In the genomic region with DNA sequence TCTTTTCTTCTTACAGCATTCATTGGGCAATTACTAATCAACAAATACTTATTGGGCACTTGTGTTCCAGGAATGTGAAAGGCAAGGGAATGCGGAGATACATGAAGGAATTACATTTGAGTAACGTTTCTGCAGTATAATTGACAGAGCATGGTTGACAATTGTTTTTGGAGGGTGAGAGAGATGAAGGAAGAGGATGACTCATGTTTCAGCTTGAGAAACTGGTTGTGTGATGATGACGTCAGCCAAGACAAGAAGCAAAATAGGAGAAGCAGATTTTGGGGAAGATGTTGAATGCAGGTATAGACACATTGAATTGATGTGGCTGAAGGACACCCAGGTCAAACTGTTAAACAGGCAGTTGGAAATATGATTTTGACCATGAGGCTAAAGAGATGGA, we compare ENCODE assay signal across 17 cellular contexts. TPM values are rescaled to one million over a fixed set of nuclear protein-coding genes. Genes with fewer than 3 reads are reported as not detected.
DNase-seq lines count a peak whose midpoint lies in the region; TF ChIP-seq lines count a peak whose summit lies in the region.
"Had no signal": no experiment of that assay in that cellular context is flagged by ENCODE, and none has a peak within 500 bp of the region (broad histone marks: within the 10 kb centered on the region; RNA-seq: fewer than 3 reads in every experiment).

No MANE protein-coding gene starts in this region.

- intact Hi-C loops in cardiac septum (cut with DNase I): no loop called here

- in situ Hi-C loops in GM13976 (cut with MboI; ENCODE audit: low sequenced_read_pairs, unreplicated experiment): no loop called here

- DNase-seq in AG20443 (ENCODE audit: low spot score) (peak; percentile 8), Kasumi-1 (lab: John Stamatoyannopoulos, UW) (peak; percentile 23 to 25), SKM-1 treated with dmso at 0.1 percent for 144 hours (lab: John Stamatoyannopoulos, UW; ENCODE audit: unreplicated experiment) (peak; percentile 72), foreskin fibroblast (peak; percentile 37 to 64), mucosa of gallbladder (ENCODE audit: low spot score) (no peak), GM13976 (ENCODE audit: low spot score) (no peak), NCI-H82 (lab: John Stamatoyannopoulos, UW) (no peak), cardiac septum (ENCODE audit: low spot score) (no peak)
- DNase-seq: activated CD8-positive, alpha-beta T cell treated with anti-CD3 and anti-CD28 coated beads, Interleukin-2, amount 10 ng/mL, durations not matched to agents 7 days and 5 days; colonic mucosa; HFFc6; islet precursor cell; NK-92 treated with Interleukin-12 subunit alpha and Interleukin-12 subunit beta, amount 100 ng/mL, for 24 hours; psoas muscle had no signal

- TF ChIP-seq CTCF in foreskin fibroblast (IDR thresholded peaks at IDR 0.05; ENCODE audit: low read depth, low read length) (no peak), GM13976 (IDR thresholded peaks at IDR 0.05; ENCODE audit: borderline replicate concordance, control extremely low read depth, extremely low read depth, insufficient read depth, missing control alignments) (no peak)

- H3K4me3 ChIP-seq in foreskin fibroblast (ENCODE audit: low read depth in 1 of 2, low read length in 2 of 2): no peak overlapping the region
- H3K4me3 ChIP-seq: BLaER1 treated with 17β-estradiol and CSF1 and Interleukin-3, amounts not matched to agents 10 nM and 100 nM; colonic mucosa; gastroesophageal sphincter; psoas muscle had no signal

RNA-seq across cellular contexts. Expression of a gene that starts 8.0 kb away (rescaled TPM):
- total RNA-seq in mucosa of gallbladder (32.4 TPM), cardiac septum (17.7 TPM)
- total RNA-seq: G401 had no signal

Comparison
In these comparisons a context has a peak if more than half of its experiments do, and no peak if none do; other contexts are left out.
1. DNase-seq: peak in AG20443 (single experiment), Kasumi-1 (2 of 2), SKM-1 treated with dmso at 0.1 percent for 144 hours (single experiment) and foreskin fibroblast (2 of 2); none in mucosa of gallbladder (single experiment), GM13976 (single experiment), NCI-H82 (single experiment) and cardiac septum (single experiment).